15 cellular contexts compared by ENCODE assay signal in the genomic region with DNA sequence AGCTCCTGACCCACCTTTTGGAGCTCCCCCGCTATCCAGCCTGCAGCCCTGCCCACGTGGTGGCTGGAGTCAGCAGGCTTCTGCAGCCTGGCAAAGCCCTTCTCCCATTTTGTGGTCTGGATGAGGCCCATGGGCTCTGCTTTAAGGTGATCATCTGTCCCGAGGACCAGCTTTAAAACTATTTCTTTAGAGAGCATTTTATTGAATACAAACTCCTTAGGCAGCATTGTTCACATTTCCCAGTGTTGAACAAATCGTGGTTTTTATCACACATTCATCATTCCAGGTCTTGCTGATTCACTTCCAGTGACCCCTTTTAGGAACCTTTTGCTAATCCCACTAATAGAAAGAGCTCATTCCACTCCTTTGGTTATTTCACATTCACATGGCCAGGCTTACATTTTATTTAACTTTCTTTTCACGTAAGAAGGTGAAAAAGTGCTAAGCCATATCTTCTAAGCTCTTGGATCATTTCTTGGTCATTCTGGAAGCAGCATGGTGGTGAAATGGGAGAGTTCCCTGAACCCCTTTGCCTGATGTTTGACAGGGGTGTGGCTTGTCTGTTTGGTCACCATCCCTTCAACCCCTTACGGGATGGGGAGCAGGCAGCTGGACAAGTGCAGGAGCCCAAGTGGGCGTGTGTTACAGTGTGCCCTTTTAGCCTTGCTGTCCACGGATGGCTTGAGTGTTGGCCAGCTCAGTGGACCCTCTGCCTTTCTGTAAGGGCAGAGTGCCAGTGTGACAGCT.
DNase-seq lines count a peak whose midpoint lies in the region; ATAC-seq, FAIRE-seq and TF ChIP-seq lines count a peak whose summit lies in the region.
"Had no signal": no experiment of that assay in that cellular context is flagged by ENCODE, and none has a peak within 500 bp of the region (broad histone marks: within the 10 kb centered on the region; RNA-seq: fewer than 3 reads in every experiment).

No MANE protein-coding gene starts in this region.

- H3K4me1 ChIP-seq in skeletal muscle satellite cell (ENCODE audit: control insufficient read depth, insufficient read depth, low read length): peaks cover 17% of the 10 kb centered on the region
- no peaks in the 10 kb centered on the region for H3K4me1 ChIP-seq in esophagus squamous epithelium
- H3K4me1 ChIP-seq: stomach had no signal

- no peaks in the 10 kb centered on the region for H3K36me3 ChIP-seq in skeletal muscle satellite cell (ENCODE audit: insufficient read depth, low read length)
- no peaks in the 10 kb centered on the region for H3K36me3 ChIP-seq in esophagus squamous epithelium
- H3K36me3 ChIP-seq: stomach had no signal

- intact Hi-C loops in esophagus squamous epithelium (cut with DNase I): no loop called here

- ATAC-seq in SK-N-SH treated with all-trans-retinoic acid at 6 μM for 48 hours: peak; percentile 66
- ATAC-seq in GM19351 (IDR thresholded peaks at IDR 0.05; ENCODE audit: unreplicated experiment): no peak
- ATAC-seq in HG03378 (IDR thresholded peaks at IDR 0.05; ENCODE audit: unreplicated experiment): no peak

- TF ChIP-seq POLR2A in H54 (IDR thresholded peaks at IDR 0.05; ENCODE audit: low read depth, low read length): no peak
- TF ChIP-seq POLR2A in esophagus squamous epithelium (IDR thresholded peaks at IDR 0.05): no peak

- 31 to 51% methylated on average over 6 to 7 of the region's 8 CpGs for WGBS in esophagus squamous epithelium, 2 donors

- no peaks in the 10 kb centered on the region for H3K27me3 ChIP-seq in skeletal muscle satellite cell (ENCODE audit: control insufficient read depth, insufficient read depth, low read length)
- no peaks in the 10 kb centered on the region for H3K27me3 ChIP-seq in esophagus squamous epithelium
- H3K27me3 ChIP-seq: stomach had no signal

- peak overlapping the region; percentile 61 for H3K4me2 ChIP-seq in skeletal muscle satellite cell (ENCODE audit: low read length)

- FAIRE-seq in H54 (lab: Jason Lieb, UNC): peak; percentile 68

- H3K9ac ChIP-seq in skeletal muscle satellite cell (ENCODE audit: low read depth, low read length): peak overlapping the region; percentile 34

- DNase-seq in H54 (ENCODE audit: insufficient read length, low spot score) (peak; percentile 23), fibroblast of mammary gland (ENCODE audit: low read depth) (peak; percentile 97), esophagus squamous epithelium (lab: John Stamatoyannopoulos, UW) (no peak), SKM-1 treated with dmso at 0.1 percent for 144 hours (lab: John Stamatoyannopoulos, UW; ENCODE audit: unreplicated experiment) (no peak)
- DNase-seq: activated B cell treated with CpG ODN at 0.5 μM for 24 hours; activated CD8-positive, alpha-beta memory T cell treated with anti-CD3 and anti-CD28 coated beads, Interleukin-2, amount 50 U/mL, for 4 hours; activated naive CD4-positive, alpha-beta T cell treated with anti-CD3 and anti-CD28 coated beads, Interleukin-2, amount 50 U/mL, for 16 hours; cerebellar nuclear complex; COR-L47; NCI-H2171 treated with DMSO at 0.1 percent for 48 hours; stomach had no signal

- no peak for TF ChIP-seq CTCF in fibroblast of mammary gland (conservative IDR thresholded peaks at IDR 0.05; ENCODE audit: control insufficient read depth, insufficient read depth, low read depth, low read length)
- no peak for TF ChIP-seq CTCF in esophagus squamous epithelium (IDR thresholded peaks at IDR 0.05)

- H3K9me3 ChIP-seq in skeletal muscle satellite cell (replicated peaks; ENCODE audit: low read length) (no peaks in the 10 kb centered on the region), esophagus squamous epithelium (peaks cover 0 to 4% (median 0%) of the 10 kb centered on the region in 3 donors)

- peak overlapping the region; percentile 4 for H3K4me3 ChIP-seq in fibroblast of mammary gland (ENCODE audit: control insufficient read depth, low read depth, low read length)
- peak overlapping the region; percentile 22 for H3K4me3 ChIP-seq in skeletal muscle satellite cell (ENCODE audit: low read length)
- no peak overlapping the region for H3K4me3 ChIP-seq in esophagus squamous epithelium
- H3K4me3 ChIP-seq: stomach had no signal

- no peak overlapping the region for H3K27ac ChIP-seq in esophagus squamous epithelium
- H3K27ac ChIP-seq: stomach had no signal

TF ChIP-seq in SK-N-SH treated with all-trans-retinoic acid at 6 μM for 48 hours, 23 proteins besides CTCF, POLR2A, EP300 and RAD21:
- TF ChIP-seq ZNF70 (CRISPR knock-in tag; IDR thresholded peaks at IDR 0.05) (no peak), ZFP3 (CRISPR knock-in tag; IDR thresholded peaks at IDR 0.05) (no peak), ISL1 (CRISPR knock-in tag; IDR thresholded peaks at IDR 0.05) (no peak), SNAI2 (CRISPR knock-in tag; IDR thresholded peaks at IDR 0.05) (no peak), ZNF565 (CRISPR knock-in tag; conservative IDR thresholded peaks at IDR 0.05; ENCODE audit: low read depth) (no peak)
TF ChIP-seq in SK-N-SH treated with all-trans-retinoic acid at 6 μM for 48 hours: peak in this region for 0.

Comparison
In these comparisons a context has a peak if more than half of its experiments do, and no peak if none do; other contexts are left out.
1. DNase-seq: peak in H54 (single experiment) and fibroblast of mammary gland (single experiment); none in esophagus squamous epithelium (single experiment) and SKM-1 treated with dmso at 0.1 percent for 144 hours (single experiment).
2. H3K4me3 ChIP-seq: peak in fibroblast of mammary gland (single experiment) and skeletal muscle satellite cell (single experiment); none in esophagus squamous epithelium (0 of 4).